Comparison of ENCODE assay signal across 5 cellular contexts in the genomic region with DNA sequence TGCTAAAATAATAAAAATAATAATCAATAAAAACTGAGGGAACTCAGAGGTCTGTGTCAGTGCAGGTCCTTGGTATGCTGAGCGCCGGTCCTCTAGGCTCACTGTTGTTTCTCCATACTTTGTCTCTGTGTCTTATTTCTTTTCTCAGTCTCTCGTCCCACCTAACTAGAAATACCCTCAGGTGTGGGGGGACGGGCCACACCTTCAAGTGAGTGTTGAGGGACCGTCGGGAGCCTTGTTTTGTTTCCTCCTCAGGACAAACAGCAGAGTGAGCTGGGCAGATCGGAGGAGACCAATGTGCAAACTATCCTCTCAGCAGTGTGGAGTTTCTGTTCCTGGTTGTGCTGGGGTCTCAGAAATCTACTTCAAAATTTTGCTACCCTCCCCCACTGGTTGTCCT. TPM values are rescaled to one million over a fixed set of nuclear protein-coding genes. Genes with fewer than 3 reads are reported as not detected.
"Had no signal": no experiment of that assay in that cellular context is flagged by ENCODE, and none has a peak within 500 bp of the region (broad histone marks: within the 10 kb centered on the region; RNA-seq: fewer than 3 reads in every experiment).

No MANE protein-coding gene starts in this region.

RNA-seq across cellular contexts. Expression of a gene that starts 46.3 kb away (rescaled TPM):
- total RNA-seq: HepG2, HT-29, HT1080, IMR-90, K562 had no signal
